ENCODE assay signal across 10 cellular contexts in the genomic region with DNA sequence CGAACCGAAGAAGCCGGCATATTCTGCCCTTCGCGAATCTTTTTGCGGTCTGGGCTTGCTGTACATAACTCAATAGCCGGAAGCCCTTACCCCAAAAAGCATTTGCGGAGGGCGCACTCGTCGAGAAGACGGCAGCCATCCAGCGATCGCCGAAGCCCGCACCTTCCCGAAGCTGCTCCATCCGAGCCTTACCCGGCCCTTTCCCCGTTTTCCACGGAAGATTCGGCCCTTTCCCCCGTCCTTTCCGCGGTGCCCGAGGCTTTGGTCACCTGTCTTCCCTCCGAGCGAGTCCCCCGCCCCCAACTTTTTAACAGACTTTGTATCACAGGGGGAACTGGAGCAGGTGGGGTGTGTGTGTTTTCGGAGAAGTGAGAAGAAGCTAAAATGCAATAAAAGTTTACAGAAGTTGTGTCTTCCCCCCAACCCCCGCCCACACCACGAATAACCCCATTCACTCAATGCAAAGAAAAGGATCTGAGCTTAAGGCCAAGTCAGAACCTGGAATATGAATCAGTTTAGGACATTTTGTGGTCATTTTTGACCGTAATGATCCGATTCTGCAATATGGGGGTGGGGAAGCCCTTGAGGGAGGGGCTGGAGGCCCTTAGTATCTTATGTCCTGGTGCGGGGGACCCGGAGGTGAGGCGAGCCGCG.
DNase-seq lines count a peak whose midpoint lies in the region; ATAC-seq and TF ChIP-seq lines count a peak whose summit lies in the region.
"Had no signal": no experiment of that assay in that cellular context is flagged by ENCODE, and none has a peak within 500 bp of the region (broad histone marks: within the 10 kb centered on the region; RNA-seq: fewer than 3 reads in every experiment).

No MANE protein-coding gene starts in this region.

- POLR2A ChIA-PET in PC-9 (lab: Charles Lee; ENCODE audit: unreplicated experiment), result no interaction called here

- H3F3A ChIP-seq in PC-9 (ENCODE audit: insufficient read depth, low read depth), result no peaks in the 10 kb centered on the region

- H2AFZ ChIP-seq in PC-9, result no peak overlapping the region

- H3K4me1 ChIP-seq in right cardiac atrium (ENCODE audit: control insufficient read depth, insufficient read depth, low read length), result peaks cover 8% of the 10 kb centered on the region
- H3K4me1 ChIP-seq in PC-9 (replicated peaks; ENCODE audit: insufficient read depth), result no peaks in the 10 kb centered on the region

- no peaks in the 10 kb centered on the region for H3K27me3 ChIP-seq in right cardiac atrium (ENCODE audit: control insufficient read depth, insufficient read depth)
- peaks cover 48% of the 10 kb centered on the region for H3K27me3 ChIP-seq in PC-9 (ENCODE audit: insufficient read depth, low read depth)

- H3K9me3 ChIP-seq in right cardiac atrium (ENCODE audit: control insufficient read depth, low read length) (no peaks in the 10 kb centered on the region), PC-9 (ENCODE audit: insufficient read depth, low read depth) (no peaks in the 10 kb centered on the region)

- H3K9me2 ChIP-seq in PC-9 (ENCODE audit: insufficient read depth), result no peaks in the 10 kb centered on the region

- H3K4me2 ChIP-seq in PC-9, result no peak overlapping the region

- peaks cover 99% of the 10 kb centered on the region for H3K27me3 Mint-ChIP-seq in brain
- H3K27me3 Mint-ChIP-seq in mesothelial cell of epicardium (ENCODE audit: low read depth), result peaks cover 100% of the 10 kb centered on the region

- ATAC-seq in right cardiac atrium (no peak), left colon (no peak), GM21360 (IDR thresholded peaks at IDR 0.05; ENCODE audit: unreplicated experiment) (no peak)
- no peak for ATAC-seq in activated CD4-positive, CD25-positive, alpha-beta regulatory T cell treated with anti-CD3 and anti-CD28 coated beads, Interleukin-2, amount 50 U/mL, for 24 hours

- no TSS peak for BruUV-seq in PC-9 (replicated peaks; lab: Mats Ljungman, UMichigan)

- H3K4me1 Mint-ChIP-seq in brain, result peaks cover 56% of the 10 kb centered on the region
- peaks cover 20% of the 10 kb centered on the region for H3K4me1 Mint-ChIP-seq in mesothelial cell of epicardium

- H3K79me2 ChIP-seq in PC-9 (ENCODE audit: low read depth), result no peaks in the 10 kb centered on the region

- WGBS in right cardiac atrium, result 1% methylated on average over 39 of the region's 39 CpGs

- H3K27ac Mint-ChIP-seq in brain, result peak overlapping the region in 1 of 5 experiments; percentile 91
- H3K27ac Mint-ChIP-seq in mesothelial cell of epicardium, result no peak overlapping the region

- H3K27ac ChIP-seq in right cardiac atrium (ENCODE audit: low read length), result no peak overlapping the region
- H3K27ac ChIP-seq in PC-9, result no peak overlapping the region

- no peak for TF ChIP-seq CTCF in brain (conservative IDR thresholded peaks at IDR 0.05)
- TF ChIP-seq CTCF in mesothelial cell of epicardium (IDR thresholded peaks at IDR 0.05; ENCODE audit: unreplicated experiment), result no peak
- TF ChIP-seq CTCF in PC-9 (conservative IDR thresholded peaks at IDR 0.05), result no peak

- H3K4me3 ChIP-seq in right cardiac atrium (ENCODE audit: low read length), result peak overlapping the region; percentile 49
- H3K4me3 ChIP-seq in PC-9, result no peak overlapping the region

- intact Hi-C loops in right cardiac atrium (cut with DNase I), result no loop called here
- intact Hi-C loops in cardiac septum (cut with DNase I), result no loop called here
- intact Hi-C loops in left colon (cut with DNase I, micrococcal nuclease), result no loop called here
- intact Hi-C loops in PC-9 (cut with micrococcal nuclease; ENCODE audit: unreplicated experiment), result no loop called here

- H3K4me3 Mint-ChIP-seq in brain (peak overlapping the region; percentile 89 to 99 (median 93)), mesothelial cell of epicardium (peak overlapping the region; percentile 69)

- no peaks in the 10 kb centered on the region for H3K36me3 ChIP-seq in PC-9 (ENCODE audit: low read depth)

- no peak for DNase-seq in right cardiac atrium
- DNase-seq in cardiac septum (ENCODE audit: low spot score), result no peak
- DNase-seq in mesothelial cell of epicardium (ENCODE audit: low spot score in 2 of 2, unreplicated experiment in 2 of 2), result no peak
- no peak for DNase-seq in left colon
- no peak for DNase-seq in PC-9
- DNase-seq: activated naive CD4-positive, alpha-beta T cell treated with Interleukin-2 at 50 U/mL for 16 hours had no signal

- H3K36me3 Mint-ChIP-seq in brain (no peaks in the 10 kb centered on the region), mesothelial cell of epicardium (no peaks in the 10 kb centered on the region)

- CTCF ChIA-PET in PC-9 (lab: Charles Lee), result no interaction called here

- H3K9me3 Mint-ChIP-seq in brain (peaks cover 0 to 8% (median 0%) of the 10 kb centered on the region in 5 experiments), mesothelial cell of epicardium (no peaks in the 10 kb centered on the region)
- H3K9me3 Mint-ChIP-seq: T-helper 1 cell treated with Interleukin-12 subunit alpha and Interleukin-12 subunit beta and Interleukin-4 antibody, amounts not matched to agents 30 μg/mL and 1 μg/mL, for 36 hours had no signal

- H4K20me1 ChIP-seq in PC-9 (ENCODE audit: insufficient read depth), result no peaks in the 10 kb centered on the region
